ENCODE assay signal across 1 cellular context in the genomic region with DNA sequence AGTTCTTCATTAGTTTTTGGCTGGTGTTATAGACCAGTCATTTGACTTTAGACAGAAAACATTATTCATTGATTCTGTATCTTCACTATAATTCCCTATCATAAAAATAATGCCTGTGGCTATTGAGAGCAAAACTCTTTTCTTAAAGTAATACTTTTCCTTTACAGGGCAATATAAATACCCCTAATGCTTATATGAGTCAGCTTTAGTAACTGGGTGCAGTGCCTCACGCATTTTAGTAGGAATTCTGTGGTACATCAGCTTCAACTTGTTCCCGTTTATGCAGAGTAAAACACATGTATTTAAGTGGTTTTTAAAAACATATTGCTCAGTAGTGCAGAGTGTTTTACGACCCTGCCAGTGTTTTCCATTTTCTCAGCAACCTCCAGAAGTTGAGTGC.
TF ChIP-seq lines count a peak whose summit lies in the region.

No MANE protein-coding gene starts in this region.

TF ChIP-seq in HepG2, 621 proteins besides CTCF, POLR2A, EP300 and RAD21 (continued from another document):
- no peak for TF ChIP-seq ZNF414 (CRISPR knock-in tag; IDR thresholded peaks at IDR 0.05)
- TF ChIP-seq TFE3 (CRISPR knock-in tag; IDR thresholded peaks at IDR 0.05), result peak; percentile 4; the same call in 1 of the 2 replicates
- no peak for TF ChIP-seq PRDM4 (CRISPR knock-in tag; IDR thresholded peaks at IDR 0.05; ENCODE audit: borderline replicate concordance)
- peak; percentile 25; the same call in 1 of the 2 replicates for TF ChIP-seq ZNF33A (CRISPR knock-in tag; IDR thresholded peaks at IDR 0.05; ENCODE audit: borderline replicate concordance)
- no peak for TF ChIP-seq NFATC3 (CRISPR knock-in tag; IDR thresholded peaks at IDR 0.05)
- TF ChIP-seq ZFYVE20 (CRISPR knock-in tag; IDR thresholded peaks at IDR 0.05; ENCODE audit: borderline replicate concordance, low read depth), result no peak
- no peak for TF ChIP-seq ATF2 (CRISPR knock-in tag; IDR thresholded peaks at IDR 0.05)
- TF ChIP-seq ZNF451 (CRISPR knock-in tag; IDR thresholded peaks at IDR 0.05), result no peak
- peak; percentile 25 for TF ChIP-seq ZNF18 (CRISPR knock-in tag; IDR thresholded peaks at IDR 0.05; ENCODE audit: insufficient replicate concordance)
- no peak for TF ChIP-seq ZNF646 (CRISPR knock-in tag; IDR thresholded peaks at IDR 0.05)
- no peak for TF ChIP-seq SUZ12 (IDR thresholded peaks at IDR 0.05; ENCODE audit: low read depth, low read length)
- no peak for TF ChIP-seq ZNF781 (CRISPR knock-in tag; IDR thresholded peaks at IDR 0.05; ENCODE audit: borderline replicate concordance, not compliant biosample characterization)
- TF ChIP-seq BRF2 (CRISPR knock-in tag; IDR thresholded peaks at IDR 0.05), result no peak
- no peak for TF ChIP-seq RCOR2 (CRISPR knock-in tag; IDR thresholded peaks at IDR 0.05)
- TF ChIP-seq SRSF9 (IDR thresholded peaks at IDR 0.05; ENCODE audit: borderline replicate concordance, insufficient read depth, low read depth, low read length, poor library complexity, severe bottlenecking), result no peak
- no peak for TF ChIP-seq ZNF329 (CRISPR knock-in tag; IDR thresholded peaks at IDR 0.05; ENCODE audit: low read depth)
- TF ChIP-seq SKI (IDR thresholded peaks at IDR 0.05; ENCODE audit: partially characterized antibody), result no peak
- no peak for TF ChIP-seq RAD51 (IDR thresholded peaks at IDR 0.05; ENCODE audit: borderline replicate concordance)
- TF ChIP-seq, protein P1, sequence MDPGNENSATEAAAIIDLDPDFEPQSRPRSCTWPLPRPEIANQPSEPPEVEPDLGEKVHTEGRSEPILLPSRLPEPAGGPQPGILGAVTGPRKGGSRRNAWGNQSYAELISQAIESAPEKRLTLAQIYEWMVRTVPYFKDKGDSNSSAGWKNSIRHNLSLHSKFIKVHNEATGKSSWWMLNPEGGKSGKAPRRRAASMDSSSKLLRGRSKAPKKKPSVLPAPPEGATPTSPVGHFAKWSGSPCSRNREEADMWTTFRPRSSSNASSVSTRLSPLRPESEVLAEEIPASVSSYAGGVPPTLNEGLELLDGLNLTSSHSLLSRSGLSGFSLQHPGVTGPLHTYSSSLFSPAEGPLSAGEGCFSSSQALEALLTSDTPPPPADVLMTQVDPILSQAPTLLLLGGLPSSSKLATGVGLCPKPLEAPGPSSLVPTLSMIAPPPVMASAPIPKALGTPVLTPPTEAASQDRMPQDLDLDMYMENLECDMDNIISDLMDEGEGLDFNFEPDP (CRISPR knock-in tag; conservative IDR thresholded peaks at IDR 0.05), result no peak
- no peak for TF ChIP-seq ZC3H13 (CRISPR knock-in tag; IDR thresholded peaks at IDR 0.05)
- TF ChIP-seq HNRNPK (IDR thresholded peaks at IDR 0.05; ENCODE audit: low read depth, low read length, poor library complexity, severe bottlenecking), result no peak
